9 cellular contexts compared by ENCODE assay signal in the genomic region with DNA sequence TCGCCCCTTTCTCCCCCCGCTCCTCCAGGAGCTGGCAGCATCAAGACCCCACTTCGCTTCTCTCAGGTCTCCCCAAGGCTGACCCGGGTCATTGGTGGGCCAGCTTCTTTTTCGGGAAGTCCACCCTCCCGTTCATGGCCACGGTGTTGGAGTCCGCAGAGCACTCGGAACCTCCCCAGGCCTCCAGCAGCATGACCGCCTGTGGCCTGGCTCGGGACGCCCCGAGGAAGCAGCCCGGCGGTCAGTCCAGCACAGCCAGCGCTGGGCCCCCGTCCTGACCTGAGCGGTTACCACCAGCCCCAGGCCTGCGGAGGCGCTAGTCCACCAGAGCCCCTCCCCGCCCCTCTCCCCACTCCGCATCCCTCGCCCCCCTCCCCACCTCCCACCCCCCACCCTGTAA. TPM values are rescaled to one million over a fixed set of nuclear protein-coding genes. Genes with fewer than 3 reads are reported as not detected.
DNase-seq lines count a peak whose midpoint lies in the region; ATAC-seq, FAIRE-seq and TF ChIP-seq lines count a peak whose summit lies in the region.
"Had no signal": no experiment of that assay in that cellular context is flagged by ENCODE, and none has a peak within 500 bp of the region (broad histone marks: within the 10 kb centered on the region; RNA-seq: fewer than 3 reads in every experiment).

No MANE protein-coding gene starts in this region.

- TF ChIP-seq CTCF in astrocyte of the spinal cord (IDR thresholded peaks at IDR 0.05; ENCODE audit: low read depth, low read length) = no peak
- TF ChIP-seq CTCF in kidney (IDR thresholded peaks at IDR 0.05; ENCODE audit: borderline replicate concordance, extremely low read depth, insufficient read depth) = no peak
- TF ChIP-seq CTCF in stomach (IDR thresholded peaks at IDR 0.05) = no peak
- TF ChIP-seq CTCF in GM13976 (IDR thresholded peaks at IDR 0.05; ENCODE audit: borderline replicate concordance, control extremely low read depth, extremely low read depth, insufficient read depth, missing control alignments) = no peak

- H3K36me3 ChIP-seq in HUES64 (ENCODE audit: insufficient read depth, low read length) (peaks cover 20% of the 10 kb centered on the region), kidney (ENCODE audit: control insufficient read depth in 1 of 2, insufficient read depth in 2 of 2, low read length in 2 of 2) (peaks cover 0 to 7% of the 10 kb centered on the region in 2 donors), stomach (peaks cover 0 to 21% (median 13%) of the 10 kb centered on the region in 4 donors)

- TF ChIP-seq EP300 in stomach (IDR thresholded peaks at IDR 0.05) = no peak

- H3K27ac ChIP-seq in HUES64 (ENCODE audit: low read depth, low read length) (no peak overlapping the region; the same call in 1 of the 2 replicates), kidney (ENCODE audit: low read depth in 2 of 2, low read length in 2 of 2) (peak overlapping the region in 1 of 2 donors; percentile 22), stomach (peak overlapping the region; percentile 92 to 99 (median 98))

- peaks cover 14% of the 10 kb centered on the region for H3K27me3 ChIP-seq in HUES64 (ENCODE audit: insufficient read depth, low read length)
- H3K27me3 ChIP-seq in stomach = no peaks in the 10 kb centered on the region

- H3K9ac ChIP-seq in HUES64 (ENCODE audit: low read depth, low read length) (peak overlapping the region; percentile 92), kidney (ENCODE audit: low read length in 2 of 2) (peak overlapping the region; percentile 60 to 73)

- H3K9me3 ChIP-seq in HUES64 (ENCODE audit: insufficient read depth, low read depth, low read length) = peaks cover 9% of the 10 kb centered on the region; the same call in 1 of the 2 replicates
- H3K9me3 ChIP-seq in kidney (ENCODE audit: control insufficient read depth in 1 of 2, low read length in 2 of 2) = no peaks in the 10 kb centered on the region
- H3K9me3 ChIP-seq in stomach = peaks cover 0 to 8% (median 0%) of the 10 kb centered on the region in 4 donors

- FAIRE-seq in kidney (lab: Jason Lieb, UNC) = no peak

- ATAC-seq in GM18868 (IDR thresholded peaks at IDR 0.05; ENCODE audit: unreplicated experiment) = no peak

- in situ Hi-C loops in astrocyte of the spinal cord (cut with HindIII; ENCODE audit: low sequenced_read_pairs) (no loop called here), GM13976 (cut with MboI; ENCODE audit: low sequenced_read_pairs, unreplicated experiment) (no loop called here)

- intact Hi-C loops in kidney (cut with DNase I) = no loop called here
- intact Hi-C loops in stomach (cut with DNase I; ENCODE audit: low total_unique reads) = no loop called here

- H3K4me3 ChIP-seq in HUES64 (ENCODE audit: low read length) (peak overlapping the region; percentile 95), astrocyte of the spinal cord (ENCODE audit: low read depth, low read length) (peak overlapping the region; percentile 66), kidney (ENCODE audit: low read length in 2 of 2) (peak overlapping the region; percentile 71), stomach (peak overlapping the region; percentile 77 to 98 (median 91))

- TF ChIP-seq POLR2A in stomach (IDR thresholded peaks at IDR 0.05) = no peak

- WGBS in HUES64 = 14% methylated on average over 17 of the region's 23 CpGs
- 7 to 27% (median 19%) methylated on average over 3 to 23 of the region's 23 CpGs for WGBS in stomach, 5 donors

- H3K4me1 ChIP-seq in HUES64 (ENCODE audit: insufficient read depth, low read length) = 0 out of 2 replicates have a peak, but pooled peaks cover 9% of the 10 kb centered on the region
- peaks cover 0 to 11% of the 10 kb centered on the region in 2 donors for H3K4me1 ChIP-seq in kidney (ENCODE audit: control insufficient read depth in 1 of 2, insufficient read depth in 1 of 2, low read depth in 1 of 2, low read length in 2 of 2)
- peaks cover 20 to 56% (median 42%) of the 10 kb centered on the region in 4 donors for H3K4me1 ChIP-seq in stomach

- DNase-seq in astrocyte of the spinal cord (ENCODE audit: low read depth, low spot score) = no peak
- peak; percentile 85 for DNase-seq in kidney
- DNase-seq in stomach = no peak
- no peak for DNase-seq in GM19240 (ENCODE audit: insufficient read length, low spot score)
- DNase-seq in GM13976 (ENCODE audit: low spot score) = no peak
- no peak for DNase-seq in KG1 (lab: John Stamatoyannopoulos, UW)

RNA-seq across cellular contexts. Expression of gene PPDPF, which starts 1.0 kb away (rescaled TPM):
- 133 TPM for polyA plus RNA-seq in HUES64 (2013, experiment 1 of 2)
- polyA plus RNA-seq in HUES64 (2013, experiment 2 of 2) = 191 TPM
- total RNA-seq in kidney (578 TPM), stomach (100 to 1,000 TPM in 2 of 5 donors, 10 to 100 TPM in 2, 1 to 10 TPM in 1; 1.8 to 213 (median 84.8) TPM)
- polyA plus RNA-seq in kidney (ENCODE audit: insufficient read depth, low read depth, low replicate concordance) (961 TPM), stomach (100 to 1,000 TPM; 570 to 756 (median 749) TPM)

RNA-seq across cellular contexts. Expression of gene PTK6, which starts 15.6 kb away (rescaled TPM):
- polyA plus RNA-seq in HUES64 (2013, experiment 1 of 2) = 0.15 TPM
- not detected for polyA plus RNA-seq in HUES64 (2013, experiment 2 of 2)
- 1.1 TPM for total RNA-seq in kidney
- polyA plus RNA-seq in kidney (ENCODE audit: insufficient read depth, low read depth, low replicate concordance) = 0.26 TPM
- total RNA-seq in stomach = 10 to 100 TPM; 10.3 to 98.5 (median 22.2) TPM
- polyA plus RNA-seq in stomach = 10 to 100 TPM in 2 of 3 donors, 1 to 10 TPM in 1; 7.7 to 32.5 (median 23.6) TPM

RNA-seq across cellular contexts. Expression of gene EEF1A2, which starts 22.7 kb away (rescaled TPM):
- 6.7 TPM for polyA plus RNA-seq in HUES64 (2013, experiment 1 of 2)
- polyA plus RNA-seq in HUES64 (2013, experiment 2 of 2) = 8.9 TPM
- total RNA-seq in kidney (18.1 TPM), stomach (10 to 100 TPM in 2 of 5 donors, 1 to 10 TPM in 1, under 1 TPM in 1, not detected in 1; 0.58 to 64.8 (median 16.7) TPM)
- polyA plus RNA-seq in kidney (ENCODE audit: insufficient read depth, low read depth, low replicate concordance) (1.5 TPM), stomach (10 to 100 TPM in 2 of 3 donors, 1 to 10 TPM in 1; 4.6 to 53.0 (median 25.0) TPM)

RNA-seq across cellular contexts. Expression of gene SRMS, which starts 25.9 kb away (rescaled TPM):
- not detected for polyA plus RNA-seq in HUES64 (2013, experiment 1 of 2)
- polyA plus RNA-seq in HUES64 (2013, experiment 2 of 2) = 0.19 TPM
- total RNA-seq in kidney (0.38 TPM), stomach (1 to 10 TPM in 1 of 5 donors, under 1 TPM in 1, not detected in 3; 0.87 to 3.5 TPM)
- polyA plus RNA-seq in kidney (ENCODE audit: insufficient read depth, low read depth, low replicate concordance) (not detected), stomach (1 to 10 TPM in 1 of 3 donors, not detected in 2; 2.1 TPM)
- total RNA-seq: LHCN-M2 had no signal

RNA-seq across cellular contexts. Expression of gene FNDC11, which starts 32.4 kb away (rescaled TPM):
- 1.2 TPM for polyA plus RNA-seq in HUES64 (2013, experiment 1 of 2)
- polyA plus RNA-seq in HUES64 (2013, experiment 2 of 2) = 1.7 TPM
- total RNA-seq in kidney (1.6 TPM), stomach (1 to 10 TPM in 1 of 5 donors, under 1 TPM in 1, not detected in 3; 0.55 to 1.2 TPM)
- polyA plus RNA-seq in kidney (ENCODE audit: insufficient read depth, low read depth, low replicate concordance) (0.47 TPM), stomach (1 to 10 TPM in 1 of 3 donors, under 1 TPM in 2; 0.25 to 3.1 (median 0.50) TPM)
